ENCODE assay signal across 8 cellular contexts in the genomic region with DNA sequence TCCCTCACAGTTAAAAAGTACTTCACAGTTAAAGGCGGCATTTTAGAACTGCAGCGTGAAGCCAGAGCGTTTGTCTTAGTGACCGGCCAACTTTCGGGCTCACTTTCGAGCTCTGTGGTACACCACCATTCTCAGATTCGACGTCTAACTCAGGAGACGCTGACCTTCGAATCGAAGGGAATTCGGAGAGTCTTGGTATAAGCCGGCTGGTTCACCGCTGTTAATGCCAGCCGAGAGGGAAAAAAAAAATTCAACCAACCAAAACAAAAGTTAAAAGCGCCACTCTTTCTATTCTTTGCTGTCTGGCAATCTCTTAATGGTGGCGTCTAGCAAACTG. TPM values are rescaled to one million over a fixed set of nuclear protein-coding genes. Genes with fewer than 3 reads are reported as not detected.
A peak's percentile ranks its signal among the peaks of the same experiment; 100 is the strongest.
DNase-seq lines count a peak whose midpoint lies in the region; ATAC-seq and TF ChIP-seq lines count a peak whose summit lies in the region.

No MANE protein-coding gene starts in this region.

- no peaks in the 10 kb centered on the region for H3K9me3 Mint-ChIP-seq in activated CD4-positive, alpha-beta memory T cell treated with anti-CD3 and anti-CD28 coated beads for 36 hours
- H3K9me3 Mint-ChIP-seq in stimulated activated effector memory CD8-positive, alpha-beta T cell treated with anti-CD3 and anti-CD28 coated beads, Interleukin-12 subunit alpha, Interleukin-12 subunit beta, amount 100 ng/mL, for 72 hours = no peaks in the 10 kb centered on the region

- peak; percentile 14 for DNase-seq in activated CD4-positive, alpha-beta memory T cell treated with anti-CD3 and anti-CD28 coated beads for 36 hours
- DNase-seq in right cardiac atrium (no peak), COLO829 (ENCODE audit: low spot score) (no peak), DMS 273 treated with DMSO at 0.1 percent for 48 hours (lab: John Stamatoyannopoulos, UW) (no peak)
- no peak for DNase-seq in stimulated activated effector memory CD8-positive, alpha-beta T cell treated with anti-CD3 and anti-CD28 coated beads, Interleukin-12 subunit alpha, Interleukin-12 subunit beta, amount 100 ng/mL, for 72 hours (ENCODE audit: low spot score in 2 of 2)

- no peaks in the 10 kb centered on the region for H3K27me3 Mint-ChIP-seq in activated CD4-positive, alpha-beta memory T cell treated with anti-CD3 and anti-CD28 coated beads for 36 hours

- under 1% methylated on average over 17 of the region's 17 CpGs for WGBS in right cardiac atrium

- peaks cover 24% of the 10 kb centered on the region for H3K4me1 Mint-ChIP-seq in activated CD4-positive, alpha-beta memory T cell treated with anti-CD3 and anti-CD28 coated beads for 36 hours (ENCODE audit: low read depth)
- H3K4me1 Mint-ChIP-seq in stimulated activated effector memory CD8-positive, alpha-beta T cell treated with anti-CD3 and anti-CD28 coated beads, Interleukin-12 subunit alpha, Interleukin-12 subunit beta, amount 100 ng/mL, for 72 hours = peaks cover 25% of the 10 kb centered on the region

- H3K27ac ChIP-seq in 22Rv1 = peak overlapping the region; percentile 44
- H3K27ac ChIP-seq in right cardiac atrium (ENCODE audit: low read length) = peak overlapping the region; percentile 87

- peak overlapping the region; percentile 80 for H3K4me3 ChIP-seq in right cardiac atrium (ENCODE audit: low read length)

- POLR2A ChIA-PET in activated CD4-positive, alpha-beta memory T cell treated with anti-CD3 and anti-CD28 coated beads for 36 hours (lab: Charles Lee) = interaction anchor here (0.6 to 1.8 kb wide), 2 partner anchors 69 to 668 kb away, joined by 4 to 6 read pairs; partner anchors contain the start of gene SNX2

- peaks cover 3% of the 10 kb centered on the region for H3K4me1 ChIP-seq in right cardiac atrium (ENCODE audit: control insufficient read depth, insufficient read depth, low read length)

- ATAC-seq in GM18861 (IDR thresholded peaks at IDR 0.05; ENCODE audit: unreplicated experiment) (peak; percentile 11), HG03025 (IDR thresholded peaks at IDR 0.05; ENCODE audit: low FRiP score, unreplicated experiment) (peak; percentile 54), right cardiac atrium (peak in 1 of 2 donors; percentile 32)
- peak; percentile 2 for ATAC-seq in stimulated activated effector memory CD8-positive, alpha-beta T cell treated with anti-CD3 and anti-CD28 coated beads, Interleukin-12 subunit alpha, Interleukin-12 subunit beta, amount 100 ng/mL, for 72 hours

- H3K9me3 ChIP-seq in right cardiac atrium (ENCODE audit: control insufficient read depth, low read length) = no peaks in the 10 kb centered on the region

- H3K36me3 Mint-ChIP-seq in activated CD4-positive, alpha-beta memory T cell treated with anti-CD3 and anti-CD28 coated beads for 36 hours = no peaks in the 10 kb centered on the region
- H3K36me3 Mint-ChIP-seq in stimulated activated effector memory CD8-positive, alpha-beta T cell treated with anti-CD3 and anti-CD28 coated beads, Interleukin-12 subunit alpha, Interleukin-12 subunit beta, amount 100 ng/mL, for 72 hours = no peaks in the 10 kb centered on the region

- H3K4me3 Mint-ChIP-seq in activated CD4-positive, alpha-beta memory T cell treated with anti-CD3 and anti-CD28 coated beads for 36 hours = peak overlapping the region; percentile 81
- peak overlapping the region; percentile 79 for H3K4me3 Mint-ChIP-seq in stimulated activated effector memory CD8-positive, alpha-beta T cell treated with anti-CD3 and anti-CD28 coated beads, Interleukin-12 subunit alpha, Interleukin-12 subunit beta, amount 100 ng/mL, for 72 hours

- intact Hi-C loops in activated CD4-positive, alpha-beta memory T cell treated with anti-CD3 and anti-CD28 coated beads for 36 hours (cut with micrococcal nuclease) = loop anchor here (1.0 to 10.0 kb wide), 5 partner anchors 19 to 670 kb away; partner anchors contain the start of genes CEP120 and CSNK1G3
- intact Hi-C loops in right cardiac atrium (cut with DNase I) = loop anchor here in 1 of 4 donors (10.0 kb wide), 1 partner anchor 190 kb away; the partner anchor contains the start of gene PPIC

- CTCF ChIA-PET in activated CD4-positive, alpha-beta memory T cell treated with anti-CD3 and anti-CD28 coated beads for 36 hours (lab: Charles Lee) = interaction anchor here (0.7 to 1.7 kb wide), 3 partner anchors 29 to 140 kb away, joined by 3 to 5 read pairs (median 3); partner anchors contain the start of gene SNX2

- no peaks in the 10 kb centered on the region for H3K27me3 ChIP-seq in right cardiac atrium (ENCODE audit: control insufficient read depth, insufficient read depth)

- peak overlapping the region; percentile 28 for H3K27ac Mint-ChIP-seq in activated CD4-positive, alpha-beta memory T cell treated with anti-CD3 and anti-CD28 coated beads for 36 hours
- peak overlapping the region; percentile 90 for H3K27ac Mint-ChIP-seq in stimulated activated effector memory CD8-positive, alpha-beta T cell treated with anti-CD3 and anti-CD28 coated beads, Interleukin-12 subunit alpha, Interleukin-12 subunit beta, amount 100 ng/mL, for 72 hours

- TF ChIP-seq CTCF in 22Rv1 (IDR thresholded peaks at IDR 0.05) = no peak

RNA-seq across cellular contexts. Expression of gene SNX24, which starts 0.5 kb away (rescaled TPM):
- 1 to 10 TPM; 6.4 to 7.5 TPM for total RNA-seq in activated CD4-positive, alpha-beta memory T cell treated with anti-CD3 and anti-CD28 coated beads for 36 hours
- 10 to 100 TPM; 11.5 to 14.9 (median 13.8) TPM for total RNA-seq in right cardiac atrium
- 11.3 TPM for polyA plus RNA-seq in right cardiac atrium
